1 cellular context compared by ENCODE assay signal in genomic region chr16:23452572-23453337, GRCh38.
TF ChIP-seq lines count a peak whose summit lies in the region.

TSS of gene COG7 (minus strand) at chr16:23453189. CDS start at chr16:23452994, 195 bp downstream.

TF ChIP-seq in K562, 482 proteins besides CTCF, POLR2A, EP300 and RAD21 (continued from another document):
- TF ChIP-seq ARID4B (CRISPR knock-in tag; IDR thresholded peaks at IDR 0.05) (peak; percentile 98), XRCC5 (IDR thresholded peaks at IDR 0.05; ENCODE audit: low read depth, low read length) (no peak; the same call in 1 of the 2 replicates), CEBPG (CRISPR knock-in tag; IDR thresholded peaks at IDR 0.05) (no peak), CEBPG (tag; conservative IDR thresholded peaks at IDR 0.05 in 1 of 2, IDR thresholded peaks at IDR 0.05 in 1 of 2) (no peak), ZBTB34 (CRISPR knock-in tag; IDR thresholded peaks at IDR 0.05) (no peak), E2F4 (CRISPR knock-in tag; IDR thresholded peaks at IDR 0.05; ENCODE audit: low read depth) (no peak), ZNF444 (CRISPR knock-in tag; IDR thresholded peaks at IDR 0.05) (no peak), CBX5 (IDR thresholded peaks at IDR 0.05; ENCODE audit: borderline replicate concordance, low read depth) (no peak), ATF2 (CRISPR knock-in tag; IDR thresholded peaks at IDR 0.05) (no peak; the same call in 1 of the 2 replicates), KLF1 (tag; IDR thresholded peaks at IDR 0.05) (no peak), UBTF (IDR thresholded peaks at IDR 0.05; ENCODE audit: borderline replicate concordance in 1 of 2, low read depth in 2 of 2, low read length in 2 of 2) (no peak), ZBTB26 (CRISPR knock-in tag; IDR thresholded peaks at IDR 0.05) (no peak), RBM15 (IDR thresholded peaks at IDR 0.05; ENCODE audit: insufficient read depth, low read length) (no peak), ZNF274 (IDR thresholded peaks at IDR 0.05; ENCODE audit: borderline replicate concordance, low read depth, low read length) (no peak), SLC30A9 (CRISPR knock-in tag; IDR thresholded peaks at IDR 0.05) (no peak), GTF2F1 (IDR thresholded peaks at IDR 0.05; ENCODE audit: low read depth, low read length) (no peak), FOSL1 (tag; conservative IDR thresholded peaks at IDR 0.05) (0 out of 2 replicates have a peak, but pooled peaks have one; percentile 39), ZNF518B (CRISPR knock-in tag; IDR thresholded peaks at IDR 0.05) (no peak), POLR2AphosphoS2 (IDR thresholded peaks at IDR 0.05; ENCODE audit: low read length) (no peak), HMGXB4 (CRISPR knock-in tag; IDR thresholded peaks at IDR 0.05) (no peak), HNRNPLL (IDR thresholded peaks at IDR 0.05; ENCODE audit: low read depth, low read length, poor library complexity, severe bottlenecking) (peak; percentile 93), KLF16 (IDR thresholded peaks at IDR 0.05) (peak; percentile 43; the same call in 1 of the 2 replicates), TFAP4 (CRISPR knock-in tag; IDR thresholded peaks at IDR 0.05; ENCODE audit: borderline replicate concordance) (peak; percentile 91), ETV1 (tag; conservative IDR thresholded peaks at IDR 0.05; ENCODE audit: low read depth) (peak; percentile 83), NFE2 (IDR thresholded peaks at IDR 0.05; ENCODE audit: low read depth) (no peak)
